In genomic region chr1:31959521-31959920, GRCh38 we compare ENCODE assay signal across 1 cellular context.
TF ChIP-seq lines count a peak whose summit lies in the region.

No MANE protein-coding gene starts in this region.

TF ChIP-seq in GM12878, 131 proteins besides CTCF, POLR2A, EP300 and RAD21:
- TF ChIP-seq PRDM15 (CRISPR knock-in tag; IDR thresholded peaks at IDR 0.05) (no peak), ZNF687 (IDR thresholded peaks at IDR 0.05) (no peak), BACH1 (IDR thresholded peaks at IDR 0.05; ENCODE audit: borderline replicate concordance) (no peak), NR2C1 (IDR thresholded peaks at IDR 0.05) (no peak), USF1 (IDR thresholded peaks at IDR 0.05; ENCODE audit: borderline replicate concordance, extremely low read length, insufficient read depth, low read depth, low read length) (no peak), MAX (IDR thresholded peaks at IDR 0.05; ENCODE audit: low read depth, low read length) (no peak), KAT2A (conservative IDR thresholded peaks at IDR 0.05; ENCODE audit: control insufficient read depth, low read depth, low read length) (no peak), TBL1XR1 (IDR thresholded peaks at IDR 0.05; ENCODE audit: low read depth, low read length) (no peak), ZSCAN29 (IDR thresholded peaks at IDR 0.05) (no peak), POU2F2 (IDR thresholded peaks at IDR 0.05; ENCODE audit: borderline replicate concordance, low read depth, low read length) (no peak), BCLAF1 (IDR thresholded peaks at IDR 0.05) (no peak), BHLHE40 (IDR thresholded peaks at IDR 0.05; ENCODE audit: borderline replicate concordance in 1 of 2, low read depth in 2 of 2, low read length in 1 of 2) (no peak), E4F1 (IDR thresholded peaks at IDR 0.05; ENCODE audit: borderline replicate concordance, partially characterized antibody) (no peak)
